Comparison of ENCODE assay signal across 15 cellular contexts in genomic region chr11:8801121-8801520, GRCh38.
DNase-seq lines count a peak whose midpoint lies in the region; ATAC-seq and TF ChIP-seq lines count a peak whose summit lies in the region.
"Had no signal": no experiment of that assay in that cellular context is flagged by ENCODE, and none has a peak within 500 bp of the region (broad histone marks: within the 10 kb centered on the region; RNA-seq: fewer than 3 reads in every experiment).

No MANE protein-coding gene starts in this region.

- H3K27ac ChIP-seq in left ventricle myocardium inferior (replicated peaks) (peak overlapping the region; percentile 51), lower lobe of right lung (peak overlapping the region; percentile 33), sigmoid colon (peak overlapping the region; percentile 58 to 97 (median 93)), uterus (peak overlapping the region; percentile 90 to 96)

- no peak overlapping the region for H3K4me3 ChIP-seq in left ventricle myocardium inferior
- no peak overlapping the region for H3K4me3 ChIP-seq in lower lobe of right lung
- H3K4me3 ChIP-seq in sigmoid colon: no peak overlapping the region
- H3K4me3 ChIP-seq in uterus: no peak overlapping the region

- no peak for TF ChIP-seq EP300 in sigmoid colon (IDR thresholded peaks at IDR 0.05)

- ATAC-seq in Right ventricle myocardium inferior (no peak), lower lobe of right lung (no peak)
- ATAC-seq: HCT116 had no signal

- no peak for DNase-seq in left ventricle myocardium inferior
- DNase-seq in Right ventricle myocardium inferior (ENCODE audit: missing footprints): no peak
- DNase-seq in lower lobe of right lung: no peak
- DNase-seq in sigmoid colon: no peak
- no peak for DNase-seq in uterus
- DNase-seq in DMS79 treated with DMSO at 0.1 percent for 48 hours (lab: John Stamatoyannopoulos, UW): no peak
- DNase-seq in SIG-M5 (lab: John Stamatoyannopoulos, UW): no peak
- no peak for DNase-seq in activated CD4-positive, alpha-beta T cell treated with anti-CD3 and anti-CD28 coated beads for 48 hours
- DNase-seq: Calu3; CD4-positive, alpha-beta memory T cell; KG1; NCI-H1417 treated with DMSO at 0.1 percent for 48 hours; NCI-H1930; NCI-H69 had no signal

- no peaks in the 10 kb centered on the region for H3K27me3 ChIP-seq in left ventricle myocardium inferior (ENCODE audit: low read depth)
- H3K27me3 ChIP-seq in lower lobe of right lung (ENCODE audit: low read depth): no peaks in the 10 kb centered on the region
- H3K27me3 ChIP-seq in sigmoid colon: no peaks in the 10 kb centered on the region
- no peaks in the 10 kb centered on the region for H3K27me3 ChIP-seq in uterus

- TF ChIP-seq POLR2A in sigmoid colon (IDR thresholded peaks at IDR 0.05) (no peak), uterus (IDR thresholded peaks at IDR 0.05) (no peak)

- TF ChIP-seq CTCF in left ventricle myocardium inferior (IDR thresholded peaks at IDR 0.05; ENCODE audit: borderline replicate concordance): no peak
- no peak for TF ChIP-seq CTCF in lower lobe of right lung (IDR thresholded peaks at IDR 0.05)
- no peak for TF ChIP-seq CTCF in sigmoid colon (IDR thresholded peaks at IDR 0.05)
- no peak for TF ChIP-seq CTCF in uterus (IDR thresholded peaks at IDR 0.05)

- H3K9me3 ChIP-seq in left ventricle myocardium inferior (replicated peaks) (no peaks in the 10 kb centered on the region), lower lobe of right lung (no peaks in the 10 kb centered on the region), sigmoid colon (no peaks in the 10 kb centered on the region), uterus (no peaks in the 10 kb centered on the region)

- intact Hi-C loops in left ventricle myocardium inferior (cut with micrococcal nuclease) (no loop called here), Right ventricle myocardium inferior (cut with DNase I) (loop anchor here (10.0 kb wide), 1 partner anchor 46 kb away; no protein-coding TSS in a partner anchor), lower lobe of right lung (cut with DNase I) (no loop called here), sigmoid colon (cut with DNase I) (no loop called here), uterus (cut with DNase I; ENCODE audit: low total_unique reads) (loop anchor here (10.0 kb wide), 1 partner anchor 96 kb away; no protein-coding TSS in a partner anchor)

- H3K4me1 ChIP-seq in left ventricle myocardium inferior (peaks cover 80% of the 10 kb centered on the region), lower lobe of right lung (peaks cover 80% of the 10 kb centered on the region), sigmoid colon (peaks cover 0 to 88% (median 84%) of the 10 kb centered on the region in 4 donors), uterus (peaks cover 11 to 15% of the 10 kb centered on the region in 2 donors)

- H3K36me3 ChIP-seq in left ventricle myocardium inferior (peaks cover 4% of the 10 kb centered on the region), lower lobe of right lung (peaks cover 5% of the 10 kb centered on the region), sigmoid colon (peaks cover 0 to 10% (median 0%) of the 10 kb centered on the region in 4 donors), uterus (no peaks in the 10 kb centered on the region)

- WGBS in sigmoid colon, 2 donors: 89 to 91% methylated on average over 9 of the region's 9 CpGs

Comparison
In these comparisons a context has a peak if more than half of its experiments do, and no peak if none do; other contexts are left out.
1. intact Hi-C loops: an anchor here in Right ventricle myocardium inferior (10.0 kb wide) and uterus (10.0 kb wide); none called in left ventricle myocardium inferior, lower lobe of right lung and sigmoid colon.
2. H3K27ac ChIP-seq: peak in every context shown above with its lines; median percentile 93 in sigmoid colon; 93 in uterus; 51 in left ventricle myocardium inferior; 33 in lower lobe of right lung.